In the genomic region with DNA sequence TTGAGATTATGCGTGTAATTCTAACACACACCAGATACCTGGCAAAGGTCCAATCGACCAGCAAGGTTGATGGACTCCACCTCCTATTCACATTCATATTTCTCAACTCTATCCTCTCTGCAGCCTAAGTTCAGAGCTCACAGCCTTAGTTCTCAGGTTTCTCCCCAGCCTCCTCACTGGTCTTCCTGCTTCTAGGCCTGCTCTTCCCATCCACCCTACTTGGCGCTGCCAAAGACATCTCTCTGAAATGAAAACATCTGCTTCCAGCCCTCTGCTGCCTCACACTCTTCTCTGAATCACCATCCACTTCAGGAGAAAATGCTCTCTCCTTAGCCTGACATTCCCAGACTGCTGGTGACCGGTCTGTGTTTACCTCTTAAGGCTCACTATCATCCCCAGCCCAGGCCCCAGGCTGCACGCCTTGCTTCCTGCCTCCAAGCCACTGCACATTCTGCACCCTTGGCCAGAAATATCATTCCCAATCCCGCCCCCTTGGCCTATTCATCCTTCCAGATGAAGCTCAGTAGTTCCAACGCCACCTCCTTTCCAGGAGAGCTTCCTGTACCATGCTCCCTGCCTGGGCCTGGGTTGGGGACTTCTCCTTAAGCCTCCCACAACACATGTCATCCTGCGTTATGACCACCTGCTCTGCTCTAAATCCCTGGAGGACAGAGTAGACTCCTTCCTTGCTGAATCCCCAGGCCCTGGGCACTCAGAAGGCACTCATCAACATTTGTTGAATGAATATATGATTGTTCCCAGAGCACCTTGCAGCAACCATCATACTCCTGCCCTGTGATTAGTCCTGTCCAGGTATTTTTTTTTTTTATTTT, we compare ENCODE assay signal across 9 cellular contexts. TPM values are rescaled to one million over a fixed set of nuclear protein-coding genes. Genes with fewer than 3 reads are reported as not detected.
A peak's percentile ranks its signal among the peaks of the same experiment; 100 is the strongest.
DNase-seq lines count a peak whose midpoint lies in the region; ATAC-seq and TF ChIP-seq lines count a peak whose summit lies in the region.
"Had no signal": no experiment of that assay in that cellular context is flagged by ENCODE, and none has a peak within 500 bp of the region (broad histone marks: within the 10 kb centered on the region; RNA-seq: fewer than 3 reads in every experiment).

No MANE protein-coding gene starts in this region.

- H3K4ac ChIP-seq in trophoblast cell (ENCODE audit: low read depth, low read length) = no peak overlapping the region

- no peak overlapping the region for H3K18ac ChIP-seq in trophoblast cell (ENCODE audit: low read length)

- peak; percentile 94 for DNase-seq in DMS53 (lab: John Stamatoyannopoulos, UW)
- peak; percentile 81 for DNase-seq in NCI-H226
- peak; percentile 64 for DNase-seq in epithelial cell of esophagus (ENCODE audit: low read depth)
- no peak for DNase-seq in trophoblast cell
- no peak for DNase-seq in HK-2 (ENCODE audit: unreplicated experiment)
- DNase-seq in superior temporal gyrus (ENCODE audit: extremely low spot score) = no peak
- DNase-seq in globus pallidus (ENCODE audit: low spot score) = no peak

- peaks cover 0 to 2% of the 10 kb centered on the region in 2 experiments for H3K36me3 ChIP-seq in trophoblast cell (ENCODE audit: control insufficient read depth in 1 of 2, insufficient read depth in 2 of 2, low read length in 2 of 2)

- H3K79me1 ChIP-seq in trophoblast cell (ENCODE audit: low read length) = peaks cover 39% of the 10 kb centered on the region

- H2BK12ac ChIP-seq in trophoblast cell (ENCODE audit: low read length) = no peak overlapping the region

- H3K23ac ChIP-seq in trophoblast cell (ENCODE audit: low read length) = no peak overlapping the region

- H3K9me3 ChIP-seq in trophoblast cell (ENCODE audit: insufficient read depth, low read depth, low read length) = peaks cover 2% of the 10 kb centered on the region

- peaks cover 31% of the 10 kb centered on the region for H3K79me2 ChIP-seq in trophoblast cell (ENCODE audit: control insufficient read depth, insufficient read depth, low read length, poor library complexity)

- no peak overlapping the region for H3K4me2 ChIP-seq in trophoblast cell (ENCODE audit: low read length)

- H3K27ac ChIP-seq in trophoblast cell (ENCODE audit: low read depth, low read length) = peak overlapping the region; percentile 2
- H3K27ac ChIP-seq: epithelial cell of prostate had no signal

- H3K27me3 ChIP-seq in trophoblast cell (ENCODE audit: insufficient read depth, low read length) = no peaks in the 10 kb centered on the region

- H4K8ac ChIP-seq in trophoblast cell (ENCODE audit: low read depth, low read length) = no peak overlapping the region

- TF ChIP-seq CTCF in epithelial cell of esophagus (IDR thresholded peaks at IDR 0.05; ENCODE audit: insufficient read depth, low read depth, low read length, missing control alignments) = no peak

- H2AFZ ChIP-seq in trophoblast cell (ENCODE audit: insufficient read depth, low read length, poor library complexity) = no peak overlapping the region

- H2BK120ac ChIP-seq in trophoblast cell (ENCODE audit: insufficient read depth, low read length, poor library complexity) = no peak overlapping the region

- H3K4me3 ChIP-seq in epithelial cell of esophagus (ENCODE audit: low read length) (no peak overlapping the region), trophoblast cell (ENCODE audit: low read depth, low read length) (no peak overlapping the region)

- H3K14ac ChIP-seq in trophoblast cell (ENCODE audit: low read length) = no peak overlapping the region

- no peak overlapping the region for H4K91ac ChIP-seq in trophoblast cell (ENCODE audit: low read depth, low read length)

- WGBS in trophoblast cell (ENCODE audit: extremely low coverage, insufficient coverage, insufficient read length) = no CpG with 5 or more reads among the region's 8 CpGs

- peaks cover 70 to 79% of the 10 kb centered on the region in 2 experiments for H3K4me1 ChIP-seq in trophoblast cell (ENCODE audit: control insufficient read depth in 1 of 2, insufficient read depth in 2 of 2, low read length in 2 of 2)

- H4K12ac ChIP-seq in trophoblast cell (ENCODE audit: low read depth, low read length) = no peak overlapping the region

- H2BK5ac ChIP-seq in trophoblast cell (ENCODE audit: low read depth, low read length, poor library complexity) = no peak overlapping the region

- ATAC-seq in HG02840 (IDR thresholded peaks at IDR 0.05; ENCODE audit: low FRiP score, unreplicated experiment) = no peak

- no peak overlapping the region for H3K9ac ChIP-seq in trophoblast cell (ENCODE audit: low read length)

- H2AK5ac ChIP-seq in trophoblast cell (ENCODE audit: low read length) = no peak overlapping the region

RNA-seq across cellular contexts. Expression of a gene that starts 3.5 kb away (rescaled TPM):
- polyA plus RNA-seq in trophoblast cell (2013) = 34.1 and 34.7 TPM in 2 replicates

RNA-seq across cellular contexts. Expression of a gene that starts 51.3 kb away (rescaled TPM):
- polyA plus RNA-seq in trophoblast cell (2013) = 4,211 and 4,337 TPM in 2 replicates

Comparison
In these comparisons a context has a peak if more than half of its experiments do, and no peak if none do; other contexts are left out.
1. DNase-seq: peak in DMS53 (single experiment), NCI-H226 (single experiment) and epithelial cell of esophagus (single experiment); none in trophoblast cell (0 of 2), HK-2 (single experiment), superior temporal gyrus (single experiment) and globus pallidus (single experiment).